In the genomic region with DNA sequence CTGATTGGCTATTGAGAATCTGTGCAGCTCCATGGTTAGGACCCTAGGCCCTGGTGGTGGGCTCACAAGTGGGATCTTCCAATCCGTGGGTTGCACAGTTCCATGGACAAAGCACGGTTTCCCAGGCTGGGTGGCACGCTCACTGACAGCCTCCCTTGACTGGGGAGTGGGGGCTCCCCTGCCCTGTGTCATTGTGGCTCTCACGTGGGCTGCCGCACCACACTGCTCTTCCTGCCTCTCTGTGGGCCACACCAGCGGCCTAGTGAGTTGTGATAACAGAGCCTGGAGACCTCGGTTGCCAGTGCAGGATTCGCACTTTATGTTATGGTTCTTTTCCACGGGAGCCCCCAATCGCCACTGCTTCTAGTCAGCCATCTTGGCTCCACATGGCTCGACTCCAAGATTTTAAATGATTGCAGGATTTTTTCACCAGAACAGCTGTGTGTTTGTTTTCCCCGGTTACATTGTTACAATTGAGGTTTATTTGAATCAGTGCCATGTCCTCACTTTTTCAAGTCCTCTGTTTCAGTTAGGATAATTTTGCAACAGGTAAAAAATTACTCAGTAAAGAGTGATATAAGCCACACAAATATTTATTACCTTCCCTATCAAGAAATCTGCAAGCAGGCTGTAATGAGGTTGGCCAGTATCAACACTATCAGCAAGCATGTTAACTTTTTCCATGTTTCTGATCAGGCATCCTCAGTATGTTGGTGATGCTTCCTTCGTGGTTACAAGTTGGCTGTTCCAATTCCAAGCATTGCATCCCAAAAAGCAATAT, we compare ENCODE assay signal across 21 cellular contexts.
DNase-seq lines count a peak whose midpoint lies in the region; FAIRE-seq and TF ChIP-seq lines count a peak whose summit lies in the region.
"Had no signal": no experiment of that assay in that cellular context is flagged by ENCODE, and none has a peak within 500 bp of the region (broad histone marks: within the 10 kb centered on the region; RNA-seq: fewer than 3 reads in every experiment).

No MANE protein-coding gene starts in this region.

- DNase-seq in NK-92 treated with Interleukin-12 subunit alpha and Interleukin-12 subunit beta, amount 100 ng/mL, for 24 hours (lab: John Stamatoyannopoulos, UW) = peak; percentile 72
- DNase-seq in NK-92 (lab: John Stamatoyannopoulos, UW; ENCODE audit: unreplicated experiment) (no peak), bronchial epithelial cell (ENCODE audit: low read depth) (no peak), myocyte (ENCODE audit: low read depth) (peak; percentile 37), testis (peak; percentile 32), ecto neural progenitor cell (ENCODE audit: low spot score) (no peak), HK-2 (ENCODE audit: unreplicated experiment) (no peak)
- DNase-seq in stimulated activated naive CD4-positive, alpha-beta T cell (lab: John Stamatoyannopoulos, UW) = no peak
- DNase-seq: AML-193; CD4-positive, alpha-beta T cell; DMS153; DMS79; GDM1; GM23248; HFFc6 had no signal

- H3K27me3 ChIP-seq in bronchial epithelial cell (ENCODE audit: control insufficient read depth, insufficient read depth, low read length) (no peaks in the 10 kb centered on the region), testis (no peaks in the 10 kb centered on the region)

- 62 to 72% methylated on average over 13 of the region's 13 CpGs for WGBS in testis, 2 donors

- no peaks in the 10 kb centered on the region for H3K4me1 ChIP-seq in testis

- FAIRE-seq in bronchial epithelial cell (lab: Jason Lieb, UNC) = peak; percentile 77
- FAIRE-seq: A549, GM12892, GM18507, H54 had no signal

- no peaks in the 10 kb centered on the region for H3K36me3 ChIP-seq in bronchial epithelial cell (ENCODE audit: control insufficient read depth, insufficient read depth, low read length)
- no peaks in the 10 kb centered on the region for H3K36me3 ChIP-seq in testis (ENCODE audit: low read depth, missing control alignments)

- no peaks in the 10 kb centered on the region for H3K9me3 ChIP-seq in testis

- TF ChIP-seq CTCF in bronchial epithelial cell (IDR thresholded peaks at IDR 0.05; ENCODE audit: insufficient read depth, low read length, severe bottlenecking) (no peak), testis (IDR thresholded peaks at IDR 0.05) (no peak)

- intact Hi-C loops in testis (cut with DNase I; ENCODE audit: low total_unique reads) = no loop called here

- no peak overlapping the region for H3K4me3 ChIP-seq in bronchial epithelial cell (ENCODE audit: low read depth, low read length)
- no peak overlapping the region for H3K4me3 ChIP-seq in testis
- H3K4me3 ChIP-seq: A549, GM23248 had no signal

- TF ChIP-seq POLR2A in testis (IDR thresholded peaks at IDR 0.05) = no peak

- H3K27ac ChIP-seq in testis = no peak overlapping the region
- H3K27ac ChIP-seq: 22Rv1, A549, C4-2B, GM23248 had no signal

Comparison
In these comparisons a context has a peak if more than half of its experiments do, and no peak if none do; other contexts are left out.
1. DNase-seq: peak in NK-92 treated with Interleukin-12 subunit alpha and Interleukin-12 subunit beta, amount 100 ng/mL, for 24 hours (single experiment), myocyte (single experiment) and testis (single experiment); none in NK-92 (single experiment), bronchial epithelial cell (single experiment), stimulated activated naive CD4-positive, alpha-beta T cell (0 of 6), ecto neural progenitor cell (single experiment) and HK-2 (single experiment).